Comparison of ENCODE assay signal across 9 cellular contexts in the genomic region with DNA sequence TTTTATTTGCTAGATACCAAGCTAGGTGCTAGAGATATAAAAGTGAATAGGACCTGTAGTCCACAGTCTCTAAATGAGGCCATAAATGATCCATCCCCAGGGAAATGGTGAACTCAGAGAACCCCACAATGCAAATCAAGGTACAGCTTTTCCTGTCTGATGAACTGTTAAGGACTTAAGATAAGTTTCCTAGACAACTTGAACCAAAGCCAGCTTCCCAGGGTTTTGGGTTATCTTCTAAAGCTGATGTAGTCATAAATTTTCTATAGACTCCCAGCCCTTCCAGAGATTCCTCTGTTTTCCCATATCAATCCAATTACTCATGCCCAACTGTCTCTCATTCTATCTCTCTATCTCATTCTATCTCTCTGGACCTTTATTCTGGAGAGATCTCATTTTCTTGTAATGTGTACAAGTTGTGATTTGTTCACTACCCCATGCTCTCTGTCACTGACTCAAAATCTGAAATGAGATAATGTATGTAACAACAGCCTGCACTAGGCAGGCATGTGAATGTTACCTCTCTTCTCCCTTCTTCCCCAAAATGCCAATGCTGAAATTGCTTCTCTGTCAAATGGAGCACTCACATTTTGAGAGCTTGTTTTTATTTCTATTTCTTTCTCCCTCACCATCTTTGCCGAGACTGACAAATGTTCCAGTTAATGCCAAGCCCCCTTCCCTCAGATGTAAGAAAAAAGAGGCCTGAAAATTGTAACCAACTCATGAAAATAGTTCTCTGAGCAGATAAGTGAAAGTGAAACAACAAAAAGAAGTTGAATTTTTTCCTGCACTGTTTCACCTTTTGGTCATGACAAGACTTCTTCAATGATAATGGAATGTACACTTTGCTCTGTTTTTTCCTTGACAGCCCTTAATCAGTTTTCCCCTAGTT.
DNase-seq lines count a peak whose midpoint lies in the region; ATAC-seq and TF ChIP-seq lines count a peak whose summit lies in the region.
"Had no signal": no experiment of that assay in that cellular context is flagged by ENCODE, and none has a peak within 500 bp of the region (broad histone marks: within the 10 kb centered on the region; RNA-seq: fewer than 3 reads in every experiment).

No MANE protein-coding gene starts in this region.

- TF ChIP-seq CTCF in brain microvascular endothelial cell (IDR thresholded peaks at IDR 0.05; ENCODE audit: low read depth, low read length, missing control alignments): no peak

- POLR2A ChIA-PET in CD4-positive, alpha-beta memory T cell (lab: Charles Lee; ENCODE audit: partially characterized antibody): no interaction called here

- H3K27ac ChIP-seq in CD4-positive, alpha-beta memory T cell (ENCODE audit: low read depth, low read length): no peak overlapping the region
- peak overlapping the region; percentile 29 for H3K27ac ChIP-seq in brain microvascular endothelial cell
- no peak overlapping the region for H3K27ac ChIP-seq in effector memory CD4-positive, alpha-beta T cell (ENCODE audit: insufficient read depth, low read length, poor library complexity, severe bottlenecking)

- in situ Hi-C loops in brain microvascular endothelial cell (cut with HindIII; ENCODE audit: low pct_ligation_motif_present, low sequenced_read_pairs): no loop called here

- peak overlapping the region; percentile 22 to 69 (median 66) for H3K4me3 Mint-ChIP-seq in CD4-positive, alpha-beta memory T cell

- peaks cover 7 to 13% (median 9%) of the 10 kb centered on the region in 4 donors for H3K4me1 Mint-ChIP-seq in CD4-positive, alpha-beta memory T cell

- H3K9me3 ChIP-seq in CD4-positive, alpha-beta memory T cell (ENCODE audit: control insufficient read depth in 1 of 2, low read length in 2 of 2): no peaks in the 10 kb centered on the region
- H3K9me3 ChIP-seq in effector memory CD4-positive, alpha-beta T cell (ENCODE audit: control insufficient read depth, low read length): no peaks in the 10 kb centered on the region

- H3K36me3 ChIP-seq in CD4-positive, alpha-beta memory T cell (ENCODE audit: insufficient read depth, low read length): no peaks in the 10 kb centered on the region
- H3K36me3 ChIP-seq in brain microvascular endothelial cell (replicated peaks): no peaks in the 10 kb centered on the region
- H3K36me3 ChIP-seq in effector memory CD4-positive, alpha-beta T cell (ENCODE audit: control insufficient read depth, insufficient read depth, low read length): no peaks in the 10 kb centered on the region

- H3K9me3 Mint-ChIP-seq in CD4-positive, alpha-beta memory T cell: no peaks in the 10 kb centered on the region

- intact Hi-C loops in CD4-positive, alpha-beta memory T cell (cut with micrococcal nuclease): no loop called here

- H3K4me3 ChIP-seq in CD4-positive, alpha-beta memory T cell (ENCODE audit: low read length in 2 of 2): no peak overlapping the region
- H3K4me3 ChIP-seq in brain microvascular endothelial cell (ENCODE audit: low read depth, low read length): no peak overlapping the region
- H3K4me3 ChIP-seq in effector memory CD4-positive, alpha-beta T cell (ENCODE audit: insufficient read depth, low read depth, low read length, poor library complexity, severe bottlenecking): no peak overlapping the region

- ATAC-seq in GM19025 (IDR thresholded peaks at IDR 0.05; ENCODE audit: low read depth, unreplicated experiment) (peak; percentile 56), HG03064 (IDR thresholded peaks at IDR 0.05; ENCODE audit: low read depth, unreplicated experiment) (peak; percentile 59)
- ATAC-seq: Panc1 had no signal

- H3K27ac Mint-ChIP-seq in CD4-positive, alpha-beta memory T cell: peak overlapping the region in 5 of 7 donors; percentile 7 to 73 (median 33)

- H3K27me3 ChIP-seq in CD4-positive, alpha-beta memory T cell (ENCODE audit: insufficient read depth, low read length): no peaks in the 10 kb centered on the region
- H3K27me3 ChIP-seq in brain microvascular endothelial cell (replicated peaks): no peaks in the 10 kb centered on the region
- no peaks in the 10 kb centered on the region for H3K27me3 ChIP-seq in effector memory CD4-positive, alpha-beta T cell (replicated peaks; ENCODE audit: control insufficient read depth, insufficient read depth, low read length, poor library complexity, severe bottlenecking)

- peak in 1 of 5 donors; percentile 1 for DNase-seq in CD4-positive, alpha-beta memory T cell
- DNase-seq in brain microvascular endothelial cell: peak; percentile 52
- no peak for DNase-seq in effector memory CD4-positive, alpha-beta T cell
- DNase-seq in NCI-H1930 (lab: John Stamatoyannopoulos, UW): no peak
- DNase-seq in NCI-H2107 (lab: John Stamatoyannopoulos, UW): no peak
- no peak for DNase-seq in activated CD4-positive, CD25-positive, alpha-beta regulatory T cell (lab: John Stamatoyannopoulos, UW)

- CTCF ChIA-PET in CD4-positive, alpha-beta memory T cell (lab: Charles Lee; ENCODE audit: partially characterized antibody): no interaction called here

- peaks cover 3% of the 10 kb centered on the region for H3K4me1 ChIP-seq in CD4-positive, alpha-beta memory T cell (ENCODE audit: insufficient read depth, low read length)
- no peaks in the 10 kb centered on the region for H3K4me1 ChIP-seq in effector memory CD4-positive, alpha-beta T cell (ENCODE audit: control insufficient read depth, insufficient read depth, low read length, poor library complexity, severe bottlenecking)

- peaks cover 0 to 2% of the 10 kb centered on the region in 2 donors for H3K27me3 Mint-ChIP-seq in CD4-positive, alpha-beta memory T cell

- H3K36me3 Mint-ChIP-seq in CD4-positive, alpha-beta memory T cell: no peaks in the 10 kb centered on the region
